Comparison of ENCODE assay signal across 1 cellular context in the genomic region with DNA sequence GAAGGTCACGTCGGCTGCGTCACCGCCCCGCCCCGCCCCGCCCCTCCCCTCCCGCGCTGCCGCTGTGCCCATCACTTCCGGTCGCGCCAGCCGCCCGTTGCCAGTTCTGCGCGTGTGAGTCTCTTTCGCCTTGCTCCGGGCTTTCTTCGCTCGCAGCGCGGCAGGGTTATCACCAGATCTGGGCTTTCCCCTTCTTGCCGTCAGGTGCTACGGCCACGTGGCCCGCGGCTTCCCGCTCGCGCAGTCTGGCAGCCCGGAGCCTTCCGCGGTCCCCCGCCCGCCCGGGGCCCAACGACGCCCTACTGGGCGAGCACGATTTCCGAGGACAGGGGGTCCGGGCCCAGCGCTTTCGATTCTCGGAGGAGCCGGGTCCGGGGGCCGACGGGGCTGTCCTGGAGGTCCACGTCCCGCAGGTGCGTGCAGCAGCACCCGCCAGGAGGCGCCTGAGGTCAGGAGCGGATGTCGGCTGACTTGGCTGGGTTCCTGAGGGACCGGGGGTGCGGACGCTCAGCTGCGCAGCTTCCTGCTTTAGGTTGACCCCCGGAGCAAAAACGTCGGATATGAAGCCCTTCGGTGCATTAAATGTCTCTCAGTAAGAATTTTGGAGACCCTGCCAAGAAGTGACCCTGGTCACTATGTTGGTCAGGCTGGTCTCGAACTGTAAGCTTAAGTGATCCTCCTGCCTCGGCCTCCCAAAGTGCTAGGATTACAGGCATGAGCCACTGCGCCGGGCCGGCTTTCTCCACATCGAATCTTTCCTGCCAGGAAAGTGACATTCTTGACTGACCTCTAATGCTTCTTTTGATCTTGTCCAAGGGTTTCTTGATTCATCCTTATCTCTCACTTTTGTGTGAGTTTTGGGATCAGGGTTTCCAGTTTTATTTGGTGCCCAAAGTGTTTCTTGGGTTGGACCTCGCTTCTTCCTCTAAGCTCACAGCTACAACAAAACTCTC.
TF ChIP-seq lines count a peak whose summit lies in the region.

Gene METTL23 (plus strand): TSS at position 74 of the 953 bp plus-strand sequence. CDS start 2,872 bp downstream, outside the sequence.

TF ChIP-seq in GM12878, 131 proteins besides CTCF, POLR2A, EP300 and RAD21 (continued from another document and continues in another):
- TF ChIP-seq, protein P1, sequence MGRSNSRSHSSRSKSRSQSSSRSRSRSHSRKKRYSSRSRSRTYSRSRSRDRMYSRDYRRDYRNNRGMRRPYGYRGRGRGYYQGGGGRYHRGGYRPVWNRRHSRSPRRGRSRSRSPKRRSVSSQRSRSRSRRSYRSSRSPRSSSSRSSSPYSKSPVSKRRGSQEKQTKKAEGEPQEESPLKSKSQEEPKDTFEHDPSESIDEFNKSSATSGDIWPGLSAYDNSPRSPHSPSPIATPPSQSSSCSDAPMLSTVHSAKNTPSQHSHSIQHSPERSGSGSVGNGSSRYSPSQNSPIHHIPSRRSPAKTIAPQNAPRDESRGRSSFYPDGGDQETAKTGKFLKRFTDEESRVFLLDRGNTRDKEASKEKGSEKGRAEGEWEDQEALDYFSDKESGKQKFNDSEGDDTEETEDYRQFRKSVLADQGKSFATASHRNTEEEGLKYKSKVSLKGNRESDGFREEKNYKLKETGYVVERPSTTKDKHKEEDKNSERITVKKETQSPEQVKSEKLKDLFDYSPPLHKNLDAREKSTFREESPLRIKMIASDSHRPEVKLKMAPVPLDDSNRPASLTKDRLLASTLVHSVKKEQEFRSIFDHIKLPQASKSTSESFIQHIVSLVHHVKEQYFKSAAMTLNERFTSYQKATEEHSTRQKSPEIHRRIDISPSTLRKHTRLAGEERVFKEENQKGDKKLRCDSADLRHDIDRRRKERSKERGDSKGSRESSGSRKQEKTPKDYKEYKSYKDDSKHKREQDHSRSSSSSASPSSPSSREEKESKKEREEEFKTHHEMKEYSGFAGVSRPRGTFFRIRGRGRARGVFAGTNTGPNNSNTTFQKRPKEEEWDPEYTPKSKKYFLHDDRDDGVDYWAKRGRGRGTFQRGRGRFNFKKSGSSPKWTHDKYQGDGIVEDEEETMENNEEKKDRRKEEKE (IDR thresholded peaks at IDR 0.05), result no peak
- TF ChIP-seq MYB (IDR thresholded peaks at IDR 0.05; ENCODE audit: borderline replicate concordance, low read depth, low read length) (no peak), ZZZ3 (IDR thresholded peaks at IDR 0.05; ENCODE audit: control insufficient read depth, insufficient read length, low read depth) (no peak), SP1 (IDR thresholded peaks at IDR 0.05; ENCODE audit: low read depth, low read length) (no peak), SMC3 (IDR thresholded peaks at IDR 0.05; ENCODE audit: borderline replicate concordance, low read length) (peak; percentile 37; the same call in 1 of the 2 replicates), MLLT1 (IDR thresholded peaks at IDR 0.05) (peak; percentile 23; the same call in 1 of the 2 replicates), MAX (IDR thresholded peaks at IDR 0.05; ENCODE audit: low read depth, low read length) (peak; percentile 93), NFYA (IDR thresholded peaks at IDR 0.05; ENCODE audit: borderline replicate concordance, low read depth, low read length) (no peak), KDM1A (IDR thresholded peaks at IDR 0.05; ENCODE audit: borderline replicate concordance) (no peak), CBX3 (IDR thresholded peaks at IDR 0.05; ENCODE audit: borderline replicate concordance, low read depth) (no peak), ZNF24 (IDR thresholded peaks at IDR 0.05) (no peak), ZNF384 (IDR thresholded peaks at IDR 0.05; ENCODE audit: borderline replicate concordance, low read depth, low read length) (no peak), STAT3 (IDR thresholded peaks at IDR 0.05; ENCODE audit: low read depth, low read length) (no peak), ZBED1 (IDR thresholded peaks at IDR 0.05; ENCODE audit: borderline replicate concordance) (no peak), NBN (IDR thresholded peaks at IDR 0.05) (no peak), IKZF2 (IDR thresholded peaks at IDR 0.05) (peak in 1 of 2 experiments; percentile 35; a peak in 2 of 4 replicates), CHD4 (IDR thresholded peaks at IDR 0.05) (no peak), TCF7 (IDR thresholded peaks at IDR 0.05; ENCODE audit: borderline replicate concordance) (no peak), SMAD1 (IDR thresholded peaks at IDR 0.05; ENCODE audit: low read depth, partially characterized antibody) (no peak), MTA3 (IDR thresholded peaks at IDR 0.05; ENCODE audit: borderline replicate concordance, low read length) (no peak), PKNOX1 (IDR thresholded peaks at IDR 0.05) (peak; percentile 17; the same call in 1 of the 2 replicates), FOXM1 (IDR thresholded peaks at IDR 0.05; ENCODE audit: low read depth, low read length) (no peak), SREBF1 (IDR thresholded peaks at IDR 0.05; ENCODE audit: low read length) (no peak), SUZ12 (IDR thresholded peaks at IDR 0.05; ENCODE audit: unreplicated experiment) (no peak), TCF3 (IDR thresholded peaks at IDR 0.05; ENCODE audit: borderline replicate concordance, insufficient read depth, low read depth, low read length) (peak; percentile 84), ZNF217 (IDR thresholded peaks at IDR 0.05) (no peak), TAF1 (IDR thresholded peaks at IDR 0.05; ENCODE audit: borderline replicate concordance, low read depth, low read length) (0 out of 2 replicates have a peak, but pooled peaks have one; percentile 68), BMI1 (IDR thresholded peaks at IDR 0.05; ENCODE audit: borderline replicate concordance) (no peak), FOXK2 (IDR thresholded peaks at IDR 0.05) (no peak; the same call in 1 of the 2 replicates), STAT1 (conservative IDR thresholded peaks at IDR 0.05) (0 out of 2 replicates have a peak, but pooled peaks have one; percentile 46), POLR2AphosphoS2 (IDR thresholded peaks at IDR 0.05; ENCODE audit: low read depth, low read length) (no peak), ZNF592 (IDR thresholded peaks at IDR 0.05) (no peak), MEF2B (IDR thresholded peaks at IDR 0.05; ENCODE audit: partially characterized antibody, poor library complexity, severe bottlenecking) (peak; percentile 63), RB1 (IDR thresholded peaks at IDR 0.05; ENCODE audit: borderline replicate concordance) (peak; percentile 94), ZNF274 (IDR thresholded peaks at IDR 0.05; ENCODE audit: insufficient read depth, insufficient read length) (no peak), YBX1 (IDR thresholded peaks at IDR 0.05) (no peak), SPI1 (IDR thresholded peaks at IDR 0.05; ENCODE audit: borderline replicate concordance, insufficient read depth, low read depth, low read length) (no peak), RFX5 (IDR thresholded peaks at IDR 0.05; ENCODE audit: low read depth, low read length) (no peak), ZSCAN29 (IDR thresholded peaks at IDR 0.05) (no peak), RBBP5 (conservative IDR thresholded peaks at IDR 0.05) (no peak), CBX5 (IDR thresholded peaks at IDR 0.05; ENCODE audit: low read depth) (0 out of 2 replicates have a peak, but pooled peaks have one; percentile 25), EZH2 (IDR thresholded peaks at IDR 0.05; ENCODE audit: borderline replicate concordance, control insufficient read depth, low read depth, low read length) (no peak)
- TF ChIP-seq, protein P2, sequence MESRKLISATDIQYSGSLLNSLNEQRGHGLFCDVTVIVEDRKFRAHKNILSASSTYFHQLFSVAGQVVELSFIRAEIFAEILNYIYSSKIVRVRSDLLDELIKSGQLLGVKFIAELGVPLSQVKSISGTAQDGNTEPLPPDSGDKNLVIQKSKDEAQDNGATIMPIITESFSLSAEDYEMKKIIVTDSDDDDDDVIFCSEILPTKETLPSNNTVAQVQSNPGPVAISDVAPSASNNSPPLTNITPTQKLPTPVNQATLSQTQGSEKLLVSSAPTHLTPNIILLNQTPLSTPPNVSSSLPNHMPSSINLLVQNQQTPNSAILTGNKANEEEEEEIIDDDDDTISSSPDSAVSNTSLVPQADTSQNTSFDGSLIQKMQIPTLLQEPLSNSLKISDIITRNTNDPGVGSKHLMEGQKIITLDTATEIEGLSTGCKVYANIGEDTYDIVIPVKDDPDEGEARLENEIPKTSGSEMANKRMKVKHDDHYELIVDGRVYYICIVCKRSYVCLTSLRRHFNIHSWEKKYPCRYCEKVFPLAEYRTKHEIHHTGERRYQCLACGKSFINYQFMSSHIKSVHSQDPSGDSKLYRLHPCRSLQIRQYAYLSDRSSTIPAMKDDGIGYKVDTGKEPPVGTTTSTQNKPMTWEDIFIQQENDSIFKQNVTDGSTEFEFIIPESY (IDR thresholded peaks at IDR 0.05), result no peak
- TF ChIP-seq, protein P3, sequence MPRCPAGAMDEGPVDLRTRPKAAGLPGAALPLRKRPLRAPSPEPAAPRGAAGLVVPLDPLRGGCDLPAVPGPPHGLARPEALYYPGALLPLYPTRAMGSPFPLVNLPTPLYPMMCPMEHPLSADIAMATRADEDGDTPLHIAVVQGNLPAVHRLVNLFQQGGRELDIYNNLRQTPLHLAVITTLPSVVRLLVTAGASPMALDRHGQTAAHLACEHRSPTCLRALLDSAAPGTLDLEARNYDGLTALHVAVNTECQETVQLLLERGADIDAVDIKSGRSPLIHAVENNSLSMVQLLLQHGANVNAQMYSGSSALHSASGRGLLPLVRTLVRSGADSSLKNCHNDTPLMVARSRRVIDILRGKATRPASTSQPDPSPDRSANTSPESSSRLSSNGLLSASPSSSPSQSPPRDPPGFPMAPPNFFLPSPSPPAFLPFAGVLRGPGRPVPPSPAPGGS (IDR thresholded peaks at IDR 0.05; ENCODE audit: borderline replicate concordance, insufficient read depth, low read depth, low read length, poor library complexity, severe bottlenecking), result no peak
- TF ChIP-seq, protein P4, sequence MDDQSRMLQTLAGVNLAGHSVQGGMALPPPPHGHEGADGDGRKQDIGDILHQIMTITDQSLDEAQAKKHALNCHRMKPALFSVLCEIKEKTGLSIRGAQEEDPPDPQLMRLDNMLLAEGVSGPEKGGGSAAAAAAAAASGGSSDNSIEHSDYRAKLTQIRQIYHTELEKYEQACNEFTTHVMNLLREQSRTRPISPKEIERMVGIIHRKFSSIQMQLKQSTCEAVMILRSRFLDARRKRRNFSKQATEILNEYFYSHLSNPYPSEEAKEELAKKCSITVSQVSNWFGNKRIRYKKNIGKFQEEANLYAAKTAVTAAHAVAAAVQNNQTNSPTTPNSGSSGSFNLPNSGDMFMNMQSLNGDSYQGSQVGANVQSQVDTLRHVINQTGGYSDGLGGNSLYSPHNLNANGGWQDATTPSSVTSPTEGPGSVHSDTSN (IDR thresholded peaks at IDR 0.05; ENCODE audit: insufficient replicate concordance, low read depth, low read length), result no peak
- TF ChIP-seq, protein P5, sequence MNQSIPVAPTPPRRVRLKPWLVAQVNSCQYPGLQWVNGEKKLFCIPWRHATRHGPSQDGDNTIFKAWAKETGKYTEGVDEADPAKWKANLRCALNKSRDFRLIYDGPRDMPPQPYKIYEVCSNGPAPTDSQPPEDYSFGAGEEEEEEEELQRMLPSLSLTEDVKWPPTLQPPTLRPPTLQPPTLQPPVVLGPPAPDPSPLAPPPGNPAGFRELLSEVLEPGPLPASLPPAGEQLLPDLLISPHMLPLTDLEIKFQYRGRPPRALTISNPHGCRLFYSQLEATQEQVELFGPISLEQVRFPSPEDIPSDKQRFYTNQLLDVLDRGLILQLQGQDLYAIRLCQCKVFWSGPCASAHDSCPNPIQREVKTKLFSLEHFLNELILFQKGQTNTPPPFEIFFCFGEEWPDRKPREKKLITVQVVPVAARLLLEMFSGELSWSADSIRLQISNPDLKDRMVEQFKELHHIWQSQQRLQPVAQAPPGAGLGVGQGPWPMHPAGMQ (IDR thresholded peaks at IDR 0.05; ENCODE audit: borderline replicate concordance), result no peak
